In the genomic region with DNA sequence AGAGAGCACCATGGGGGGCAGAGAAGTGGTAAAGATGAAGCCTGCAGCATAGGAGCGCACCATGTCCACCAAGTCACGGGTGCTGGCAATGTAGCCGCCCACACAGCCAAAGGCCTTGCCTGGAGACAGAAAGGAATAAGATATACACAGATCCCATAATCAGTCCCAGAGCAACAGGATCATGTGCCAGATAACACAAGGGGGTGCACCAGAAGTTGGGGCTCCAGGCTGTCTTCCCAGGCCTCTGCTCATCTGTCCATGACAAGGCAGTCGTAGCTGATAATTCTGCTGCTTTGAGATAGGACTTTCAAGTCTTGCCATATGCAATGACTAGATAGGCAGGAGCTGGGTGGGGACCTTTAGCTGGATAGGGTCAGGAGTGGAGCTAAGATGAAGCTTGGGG, we compare ENCODE assay signal across 25 cellular contexts.
"Had no signal": no experiment of that assay in that cellular context is flagged by ENCODE, and none has a peak within 500 bp of the region (broad histone marks: within the 10 kb centered on the region; RNA-seq: fewer than 3 reads in every experiment).

No MANE protein-coding gene starts in this region.

- DNase-seq: activated CD4-positive, alpha-beta memory T cell treated with anti-CD3 and anti-CD28 coated beads for 36 hours; activated CD4-positive, alpha-beta T cell treated with anti-CD3 and anti-CD28 coated beads for 36 hours; activated CD4-positive, alpha-beta T cell treated with anti-CD3 and anti-CD28 coated beads, Interleukin-2, amount 10 ng/mL, durations not matched to agents 24 days and 14 days; activated CD4-positive, CD25-positive, alpha-beta regulatory T cell; activated CD4-positive, CD25-positive, alpha-beta regulatory T cell treated with anti-CD3 and anti-CD28 coated beads, Interleukin-2, amount 50 U/mL, for 72 hours; activated CD8-positive, alpha-beta memory T cell treated with anti-CD3 and anti-CD28 coated beads, Interleukin-2, amount 10 ng/mL, durations not matched to agents 7 days and 5 days; activated CD8-positive, alpha-beta memory T cell treated with anti-CD3 and anti-CD28 coated beads, Interleukin-2, amount 50 U/mL, for 4 hours; activated CD8-positive, alpha-beta T cell treated with anti-CD3 and anti-CD28 coated beads, Interleukin-2, amount 10 ng/mL, durations not matched to agents 7 days and 5 days; activated gamma-delta T cell; activated naive CD4-positive, alpha-beta T cell; activated naive CD4-positive, alpha-beta T cell treated with anti-CD3 and anti-CD28 coated beads, Interleukin-2, amount 10 ng/mL, durations not matched to agents 7 days and 5 days; activated naive CD8-positive, alpha-beta T cell treated with anti-CD3 and anti-CD28 coated beads, Interleukin-2, amount 10 ng/mL, durations not matched to agents 7 days and 5 days; activated T-cell treated with anti-CD3 and anti-CD28 coated beads, Interleukin-2, amount 50 U/mL, for 1 hour; activated T-cell treated with anti-CD3 and anti-CD28 coated beads, Interleukin-2, amount 50 U/mL, for 48 hours; central memory CD4-positive, alpha-beta T cell; cerebellar nuclear complex; colonic mucosa; effector CD8-positive, alpha-beta T cell; foreskin fibroblast; head of caudate nucleus; hippocampal formation; T-helper 17 cell; T1000 had no signal

- ATAC-seq: activated CD4-positive, alpha-beta T cell treated with anti-CD3 and anti-CD28 coated beads for 36 hours; activated CD8-positive, alpha-beta memory T cell treated with anti-CD3 and anti-CD28 coated beads, Interleukin-2, amount 10 ng/mL, durations not matched to agents 7 days and 5 days; activated CD8-positive, alpha-beta T cell treated with anti-CD3 and anti-CD28 coated beads, Interleukin-2, amount 10 ng/mL, durations not matched to agents 7 days and 5 days; activated naive CD4-positive, alpha-beta T cell treated with anti-CD3 and anti-CD28 coated beads, Interleukin-2, amount 50 U/mL, for 72 hours; esophagus mucosa; T-helper 17 cell had no signal
